In genomic region chr9:69174645-69175487, GRCh38 we compare ENCODE assay signal across 8 cellular contexts. TPM values are rescaled to one million over a fixed set of nuclear protein-coding genes. Genes with fewer than 3 reads are reported as not detected.
DNase-seq lines count a peak whose midpoint lies in the region; ATAC-seq, FAIRE-seq and TF ChIP-seq lines count a peak whose summit lies in the region.

No MANE protein-coding gene starts in this region.

- peak overlapping the region; percentile 74 for H3K27ac Mint-ChIP-seq in activated T-helper 2 cell treated with anti-CD3 and anti-CD28 coated beads, Interferon-gamma antibody, Interleukin-2, Interleukin-4, amounts not matched to agents 10 μg/mL and 5 μg/mL and 100 μg/mL, durations not matched to agents 14 hours and 24 hours and 36 hours

- no peaks in the 10 kb centered on the region for H3K36me3 Mint-ChIP-seq in activated T-helper 2 cell treated with anti-CD3 and anti-CD28 coated beads, Interferon-gamma antibody, Interleukin-2, Interleukin-4, amounts not matched to agents 10 μg/mL and 5 μg/mL and 100 μg/mL, durations not matched to agents 14 hours and 24 hours and 36 hours (ENCODE audit: low read depth)

- H3K27me3 Mint-ChIP-seq in activated T-helper 2 cell treated with anti-CD3 and anti-CD28 coated beads, Interferon-gamma antibody, Interleukin-2, Interleukin-4, amounts not matched to agents 10 μg/mL and 5 μg/mL and 100 μg/mL, durations not matched to agents 14 hours and 24 hours and 36 hours (ENCODE audit: low read depth) = peaks cover 10% of the 10 kb centered on the region

- peaks cover 64% of the 10 kb centered on the region for H3K4me1 Mint-ChIP-seq in activated T-helper 2 cell treated with anti-CD3 and anti-CD28 coated beads, Interferon-gamma antibody, Interleukin-2, Interleukin-4, amounts not matched to agents 10 μg/mL and 5 μg/mL and 100 μg/mL, durations not matched to agents 14 hours and 24 hours and 36 hours (ENCODE audit: low read depth)

- intact Hi-C loops in A673 (cut with micrococcal nuclease; ENCODE audit: unreplicated experiment) = loop anchor here (5.0 kb wide), 1 partner anchor 138 kb away; the partner anchor contains the start of gene FXN
- intact Hi-C loops in activated T-helper 2 cell treated with anti-CD3 and anti-CD28 coated beads, Interferon-gamma antibody, Interleukin-2, Interleukin-4, amounts not matched to agents 10 μg/mL and 5 μg/mL and 100 μg/mL, durations not matched to agents 14 hours and 24 hours and 36 hours (cut with micrococcal nuclease) = loop anchor here (2.0 to 5.0 kb wide), 5 partner anchors 14 to 577 kb away; partner anchors contain the start of gene FXN

- peak; percentile 54 for ATAC-seq in HG02623 (IDR thresholded peaks at IDR 0.05; ENCODE audit: unreplicated experiment)

- H3K27me3 ChIP-seq in A673 (replicated peaks; ENCODE audit: insufficient read depth, low read depth, low read length, poor library complexity) = no peaks in the 10 kb centered on the region
- no peaks in the 10 kb centered on the region for H3K27me3 ChIP-seq in osteoblast (ENCODE audit: insufficient read depth, low read length)

- no peaks in the 10 kb centered on the region for H3K9me3 ChIP-seq in A673 (ENCODE audit: low read depth, low read length, poor library complexity, severe bottlenecking)
- H3K9me3 ChIP-seq in osteoblast (ENCODE audit: low read depth, low read length) = no peaks in the 10 kb centered on the region

- TF ChIP-seq POLR2A in GM12892 (IDR thresholded peaks at IDR 0.05; ENCODE audit: low read depth, low read length) = peak; percentile 44; the same call in 1 of the 2 replicates

- POLR2A ChIA-PET in A673 (lab: Charles Lee; ENCODE audit: low non-redundant PET) = no interaction called here

- BruUV-seq in A673 (replicated peaks; lab: Mats Ljungman, UMichigan) = no TSS peak

- peak; percentile 90 for FAIRE-seq in GM12892 (lab: Jason Lieb, UNC)

- peak overlapping the region; percentile 14 for H3K27ac ChIP-seq in A673 (ENCODE audit: low read depth, low read length, poor library complexity, severe bottlenecking)
- H3K27ac ChIP-seq in osteoblast (ENCODE audit: low read depth, low read length) = peak overlapping the region; percentile 98

- no peaks in the 10 kb centered on the region for H3K36me3 ChIP-seq in A673 (ENCODE audit: insufficient read depth, low read length, poor library complexity, severe bottlenecking)
- no peaks in the 10 kb centered on the region for H3K36me3 ChIP-seq in osteoblast (ENCODE audit: insufficient read depth, low read length)

- DNase-seq in A673 (ENCODE audit: low spot score) (peak; percentile 86), GM12892 (ENCODE audit: insufficient read length) (peak; percentile 39), NCI-H1694 treated with DMSO at 0.1 percent for 48 hours (lab: John Stamatoyannopoulos, UW) (peak; percentile 26), globus pallidus (ENCODE audit: low spot score) (peak; percentile 75), osteoblast (ENCODE audit: insufficient read length, low spot score, missing footprints) (peak; percentile 97), NK-92 (lab: John Stamatoyannopoulos, UW; ENCODE audit: unreplicated experiment) (no peak)
- no peak for DNase-seq in activated T-helper 2 cell treated with anti-CD3 and anti-CD28 coated beads, Interferon-gamma antibody, Interleukin-2, Interleukin-4, amounts not matched to agents 10 μg/mL and 5 μg/mL and 100 μg/mL, durations not matched to agents 14 hours and 24 hours and 36 hours (ENCODE audit: low spot score)

- TF ChIP-seq CTCF in A673 (conservative IDR thresholded peaks at IDR 0.05; ENCODE audit: low read depth, low read length) = no peak
- no peak for TF ChIP-seq CTCF in osteoblast (IDR thresholded peaks at IDR 0.05; ENCODE audit: extremely low read depth, low read depth, low read length)

- H4K20me1 ChIP-seq in osteoblast (ENCODE audit: insufficient read depth, low read length) = no peaks in the 10 kb centered on the region

- H3K9me3 Mint-ChIP-seq in activated T-helper 2 cell treated with anti-CD3 and anti-CD28 coated beads, Interferon-gamma antibody, Interleukin-2, Interleukin-4, amounts not matched to agents 10 μg/mL and 5 μg/mL and 100 μg/mL, durations not matched to agents 14 hours and 24 hours and 36 hours = no peaks in the 10 kb centered on the region

- peak overlapping the region; percentile 78 for H3K4me2 ChIP-seq in osteoblast (ENCODE audit: insufficient read depth, low read length)

- peak overlapping the region; percentile 79 for H2AFZ ChIP-seq in osteoblast (ENCODE audit: low read length)

- CTCF ChIA-PET in A673 (lab: Charles Lee) = interaction anchor here (0.6 kb wide), 1 partner anchor 17 kb away, joined by 4 read pairs; no protein-coding TSS in a partner anchor

- peaks cover 39% of the 10 kb centered on the region for H3K79me2 ChIP-seq in osteoblast (ENCODE audit: insufficient read depth, low read length)

- peak overlapping the region; percentile 86 for H3K4me3 Mint-ChIP-seq in activated T-helper 2 cell treated with anti-CD3 and anti-CD28 coated beads, Interferon-gamma antibody, Interleukin-2, Interleukin-4, amounts not matched to agents 10 μg/mL and 5 μg/mL and 100 μg/mL, durations not matched to agents 14 hours and 24 hours and 36 hours (ENCODE audit: low read depth)

- H3K4me3 ChIP-seq in A673 (ENCODE audit: low read depth, low read length, poor library complexity, severe bottlenecking) (peak overlapping the region; percentile 56), osteoblast (ENCODE audit: insufficient read depth, low read length) (peak overlapping the region; percentile 83)

- H3K4me1 ChIP-seq in A673 (ENCODE audit: insufficient read depth, low read length, poor library complexity, severe bottlenecking) = peaks cover 35% of the 10 kb centered on the region
- H3K4me1 ChIP-seq in osteoblast (ENCODE audit: insufficient read depth, low read length) = peaks cover 50% of the 10 kb centered on the region

RNA-seq across cellular contexts. Expression of gene TJP2, which starts 0.8 kb away (rescaled TPM):
- total RNA-seq in A673 (2021) = 7.2 and 10.4 TPM in 2 replicates
- 33.6 TPM for polyA plus RNA-seq in GM12892 (2012; ENCODE audit: missing spikeins)
- 11.9 and 12.4 TPM in 2 replicates for total RNA-seq in activated T-helper 2 cell treated with anti-CD3 and anti-CD28 coated beads, Interferon-gamma antibody, Interleukin-2, Interleukin-4, amounts not matched to agents 10 μg/mL and 5 μg/mL and 100 μg/mL, durations not matched to agents 14 hours and 24 hours and 36 hours
- total RNA-seq in osteoblast = 28.6 and 30.4 TPM in 2 replicates

Comparison
In these comparisons a context has a peak if more than half of its experiments do, and no peak if none do; other contexts are left out.
1. DNase-seq: peak in A673 (single experiment), GM12892 (single experiment), NCI-H1694 treated with DMSO at 0.1 percent for 48 hours (single experiment), globus pallidus (single experiment) and osteoblast (single experiment); none in activated T-helper 2 cell treated with anti-CD3 and anti-CD28 coated beads, Interferon-gamma antibody, Interleukin-2, Interleukin-4, amounts not matched to agents 10 μg/mL and 5 μg/mL and 100 μg/mL, durations not matched to agents 14 hours and 24 hours and 36 hours (single experiment) and NK-92 (single experiment).